ENCODE assay signal across 17 cellular contexts in the genomic region with DNA sequence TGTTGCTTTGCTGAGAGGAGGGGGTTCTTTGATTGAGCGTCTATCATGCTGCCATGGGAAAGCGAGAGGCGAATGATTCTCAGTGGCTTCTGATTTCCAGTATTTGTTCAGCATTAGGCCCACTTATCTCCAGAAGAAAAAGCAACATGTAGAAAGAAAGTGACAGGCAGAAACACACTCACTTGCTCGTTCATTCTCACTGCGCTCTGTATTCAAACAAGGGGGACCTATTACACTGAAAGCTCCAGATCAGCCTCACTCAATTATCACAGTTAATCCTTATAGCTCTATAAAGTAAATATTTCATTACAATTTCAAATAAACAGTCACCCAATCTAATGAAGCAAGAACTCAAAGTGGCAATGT.
DNase-seq lines count a peak whose midpoint lies in the region; ATAC-seq and TF ChIP-seq lines count a peak whose summit lies in the region.
"Had no signal": no experiment of that assay in that cellular context is flagged by ENCODE, and none has a peak within 500 bp of the region (broad histone marks: within the 10 kb centered on the region; RNA-seq: fewer than 3 reads in every experiment).

No MANE protein-coding gene starts in this region.

- H3K27me3 ChIP-seq in H9 (ENCODE audit: insufficient read depth, low read length), result no peaks in the 10 kb centered on the region
- H3K27me3 ChIP-seq in neuronal stem cell (ENCODE audit: control insufficient read depth in 3 of 3, insufficient read depth in 3 of 3, low read depth in 1 of 3, low read length in 3 of 3), result no peaks in the 10 kb centered on the region
- no peaks in the 10 kb centered on the region for H3K27me3 ChIP-seq in right lobe of liver
- H3K27me3 ChIP-seq: breast epithelium, ovary, thyroid gland had no signal

- H2BK5ac ChIP-seq in H9 (ENCODE audit: insufficient read length, low read length) (no peak overlapping the region), neuronal stem cell (ENCODE audit: low read length) (no peak overlapping the region)

- H3K4me2 ChIP-seq in H9 (ENCODE audit: insufficient read depth, insufficient read length, low read length) (peak overlapping the region; percentile 39), neuronal stem cell (ENCODE audit: insufficient read depth, low read length, poor library complexity, severe bottlenecking) (no peak overlapping the region)

- no peaks in the 10 kb centered on the region for H3K79me2 ChIP-seq in H9 (ENCODE audit: insufficient read depth, low read length)

- H3K79me1 ChIP-seq in H9 (ENCODE audit: insufficient read depth, low read depth, low read length, poor library complexity, severe bottlenecking) (no peaks in the 10 kb centered on the region), neuronal stem cell (ENCODE audit: low read depth, low read length) (no peaks in the 10 kb centered on the region)

- H3K9me3 ChIP-seq in H9 (ENCODE audit: control insufficient read depth, low read depth, low read length) (no peaks in the 10 kb centered on the region), neuronal stem cell (replicated peaks in 1 of 2; ENCODE audit: control insufficient read depth in 2 of 2, insufficient read depth in 1 of 2, low read depth in 1 of 2, low read length in 2 of 2) (no peaks in the 10 kb centered on the region), right lobe of liver (no peaks in the 10 kb centered on the region)
- H3K9me3 ChIP-seq: breast epithelium, ovary, thyroid gland had no signal

- POLR2A ChIA-PET in activated CD4-positive, alpha-beta T cell treated with anti-CD3 and anti-CD28 coated beads for 36 hours (lab: Charles Lee), result no interaction called here

- ATAC-seq in activated CD4-positive, alpha-beta T cell treated with anti-CD3 and anti-CD28 coated beads for 36 hours, result no peak
- ATAC-seq in right lobe of liver, result no peak
- ATAC-seq: CD8-positive, alpha-beta T cell; stimulated activated effector memory CD8-positive, alpha-beta T cell treated with anti-CD3 and anti-CD28 coated beads, Interleukin-12 subunit alpha, Interleukin-12 subunit beta, amount 100 ng/mL, for 72 hours had no signal

- H3K4me3 Mint-ChIP-seq in H9 (peak overlapping the region in 1 of 2 experiments; percentile 14; a peak in 2 of 5 replicates), glutamatergic neuron (ENCODE audit: unreplicated experiment) (peak overlapping the region; percentile 4)
- H3K4me3 Mint-ChIP-seq in activated CD4-positive, alpha-beta T cell treated with anti-CD3 and anti-CD28 coated beads for 36 hours, result no peak overlapping the region
- H3K4me3 Mint-ChIP-seq: activated CD4-positive, alpha-beta memory T cell treated with anti-CD3 and anti-CD28 coated beads for 36 hours; CD8-positive, alpha-beta T cell; stimulated activated effector memory CD8-positive, alpha-beta T cell treated with anti-CD3 and anti-CD28 coated beads, Interleukin-12 subunit alpha, Interleukin-12 subunit beta, amount 100 ng/mL, for 72 hours had no signal

- H3K4ac ChIP-seq in H9 (ENCODE audit: low read depth, low read length), result no peak overlapping the region
- no peak overlapping the region for H3K4ac ChIP-seq in neuronal stem cell (ENCODE audit: low read length)

- no peaks in the 10 kb centered on the region for H3K23me2 ChIP-seq in H9 (ENCODE audit: insufficient read length, low read depth, low read length, poor library complexity, severe bottlenecking)

- intact Hi-C loops in activated CD4-positive, alpha-beta T cell treated with anti-CD3 and anti-CD28 coated beads for 36 hours (cut with DNase I, micrococcal nuclease), result no loop called here
- intact Hi-C loops in right lobe of liver (cut with DNase I), result no loop called here

- no peak overlapping the region for H3K56ac ChIP-seq in H9 (ENCODE audit: insufficient read length, low read depth, low read length)

- H3K27ac ChIP-seq in H9 (ENCODE audit: insufficient read length, low read depth, low read length) (peak overlapping the region; percentile 5), neuronal stem cell (replicated peaks; ENCODE audit: low read length) (peak overlapping the region; percentile 55), right lobe of liver (no peak overlapping the region)
- H3K27ac ChIP-seq: breast epithelium, ovary, SK-N-MC, thyroid gland had no signal

- TF ChIP-seq POLR2A in right lobe of liver (IDR thresholded peaks at IDR 0.05), result no peak

- H3K14ac ChIP-seq in H9 (ENCODE audit: insufficient read depth, low read length), result no peak overlapping the region
- no peak overlapping the region for H3K14ac ChIP-seq in neuronal stem cell (ENCODE audit: low read length)

- H3K9me3 Mint-ChIP-seq in H9 (no peaks in the 10 kb centered on the region), glutamatergic neuron (ENCODE audit: unreplicated experiment) (no peaks in the 10 kb centered on the region)
- no peaks in the 10 kb centered on the region for H3K9me3 Mint-ChIP-seq in activated CD4-positive, alpha-beta T cell treated with anti-CD3 and anti-CD28 coated beads for 36 hours (ENCODE audit: low read depth)
- H3K9me3 Mint-ChIP-seq: activated CD4-positive, alpha-beta memory T cell treated with anti-CD3 and anti-CD28 coated beads for 36 hours; CD8-positive, alpha-beta T cell had no signal

- H2BK15ac ChIP-seq in H9 (ENCODE audit: low read depth, low read length) (no peak overlapping the region), neuronal stem cell (ENCODE audit: low read length) (no peak overlapping the region)

- H3K36me3 ChIP-seq in neuronal stem cell (replicated peaks in 1 of 2; ENCODE audit: control insufficient read depth in 2 of 2, insufficient read depth in 2 of 2, low read length in 2 of 2) (no peaks in the 10 kb centered on the region), right lobe of liver (no peaks in the 10 kb centered on the region)
- H3K36me3 ChIP-seq: breast epithelium, ovary, thyroid gland had no signal

- DNase-seq in H9 (no peak), NCI-H1417 treated with DMSO at 0.1 percent for 48 hours (lab: John Stamatoyannopoulos, UW) (peak; percentile 91), glutamatergic neuron (no peak), neuronal stem cell (ENCODE audit: low spot score) (no peak), right lobe of liver (no peak), SIG-M5 treated with dmso at 0.1 percent for 504 hours (lab: John Stamatoyannopoulos, UW; ENCODE audit: unreplicated experiment) (no peak)
- DNase-seq in activated CD4-positive, alpha-beta T cell treated with anti-CD3 and anti-CD28 coated beads for 36 hours, result no peak
- DNase-seq: activated CD4-positive, alpha-beta memory T cell treated with anti-CD3 and anti-CD28 coated beads for 36 hours; activated effector memory CD4-positive, alpha-beta T cell treated with anti-CD3 and anti-CD28 coated beads, Interleukin-2, amount 50 U/mL, for 16 hours; CD8-positive, alpha-beta T cell; cortex of kidney; GOT3; ovary; thyroid gland had no signal

- TF ChIP-seq CTCF in H9 (conservative IDR thresholded peaks at IDR 0.05) (no peak), glutamatergic neuron (IDR thresholded peaks at IDR 0.05; ENCODE audit: partially characterized antibody, unreplicated experiment) (no peak), right lobe of liver (IDR thresholded peaks at IDR 0.05) (no peak)

- H3K4me1 Mint-ChIP-seq in H9, result peaks cover 27 to 35% of the 10 kb centered on the region in 2 experiments
- peaks cover 34% of the 10 kb centered on the region for H3K4me1 Mint-ChIP-seq in glutamatergic neuron (ENCODE audit: low read depth, unreplicated experiment)
- no peaks in the 10 kb centered on the region for H3K4me1 Mint-ChIP-seq in activated CD4-positive, alpha-beta T cell treated with anti-CD3 and anti-CD28 coated beads for 36 hours
- H3K4me1 Mint-ChIP-seq: stimulated activated effector memory CD8-positive, alpha-beta T cell treated with anti-CD3 and anti-CD28 coated beads, Interleukin-12 subunit alpha, Interleukin-12 subunit beta, amount 100 ng/mL, for 72 hours had no signal

- H3K23ac ChIP-seq in H9 (ENCODE audit: insufficient read length, low read depth, low read length) (no peak overlapping the region), neuronal stem cell (ENCODE audit: low read depth, low read length, poor library complexity) (no peak overlapping the region)

- H4K20me1 ChIP-seq in H9 (ENCODE audit: control insufficient read depth, insufficient read depth, insufficient read length), result no peaks in the 10 kb centered on the region

- H3K27me3 Mint-ChIP-seq in H9 (ENCODE audit: low read depth) (no peaks in the 10 kb centered on the region), glutamatergic neuron (ENCODE audit: unreplicated experiment) (peaks cover 4% of the 10 kb centered on the region)
- H3K27me3 Mint-ChIP-seq in activated CD4-positive, alpha-beta T cell treated with anti-CD3 and anti-CD28 coated beads for 36 hours, result no peaks in the 10 kb centered on the region
- H3K27me3 Mint-ChIP-seq: activated CD4-positive, alpha-beta memory T cell treated with anti-CD3 and anti-CD28 coated beads for 36 hours had no signal

- CTCF ChIA-PET in activated CD4-positive, alpha-beta T cell treated with anti-CD3 and anti-CD28 coated beads for 36 hours (lab: Charles Lee), result interaction anchor here (0.7 kb wide), 1 partner anchor 95 kb away, joined by 3 read pairs; no protein-coding TSS in a partner anchor

- no peak overlapping the region for H4K8ac ChIP-seq in H9 (replicated peaks; ENCODE audit: insufficient read length, low read depth, low read length)
- no peak overlapping the region for H4K8ac ChIP-seq in neuronal stem cell (ENCODE audit: low read depth, low read length)

- H2AK5ac ChIP-seq in H9 (ENCODE audit: insufficient read length, low read length), result no peak overlapping the region
- no peak overlapping the region for H2AK5ac ChIP-seq in neuronal stem cell (ENCODE audit: low read depth, low read length)

- peak overlapping the region; percentile 31 to 83 (median 81); a peak in 6 of 7 replicates for H3K27ac Mint-ChIP-seq in H9
- peak overlapping the region; percentile 41 for H3K27ac Mint-ChIP-seq in glutamatergic neuron (ENCODE audit: unreplicated experiment)
- no peak overlapping the region for H3K27ac Mint-ChIP-seq in activated CD4-positive, alpha-beta T cell treated with anti-CD3 and anti-CD28 coated beads for 36 hours
- H3K27ac Mint-ChIP-seq: activated CD4-positive, alpha-beta memory T cell treated with anti-CD3 and anti-CD28 coated beads for 36 hours; CD8-positive, alpha-beta T cell; stimulated activated effector memory CD8-positive, alpha-beta T cell treated with anti-CD3 and anti-CD28 coated beads, Interleukin-12 subunit alpha, Interleukin-12 subunit beta, amount 100 ng/mL, for 72 hours had no signal

- no peaks in the 10 kb centered on the region for H3K36me3 Mint-ChIP-seq in H9 (ENCODE audit: insufficient read depth in 1 of 3, low read depth in 3 of 3)
- no peaks in the 10 kb centered on the region for H3K36me3 Mint-ChIP-seq in glutamatergic neuron (ENCODE audit: unreplicated experiment)
- H3K36me3 Mint-ChIP-seq in activated CD4-positive, alpha-beta T cell treated with anti-CD3 and anti-CD28 coated beads for 36 hours (ENCODE audit: low read depth), result no peaks in the 10 kb centered on the region
- H3K36me3 Mint-ChIP-seq: activated CD4-positive, alpha-beta memory T cell treated with anti-CD3 and anti-CD28 coated beads for 36 hours; CD8-positive, alpha-beta T cell; stimulated activated effector memory CD8-positive, alpha-beta T cell treated with anti-CD3 and anti-CD28 coated beads, Interleukin-12 subunit alpha, Interleukin-12 subunit beta, amount 100 ng/mL, for 72 hours had no signal

- H2BK12ac ChIP-seq in H9 (ENCODE audit: insufficient read length, low read depth, low read length) (no peak overlapping the region), neuronal stem cell (ENCODE audit: low read length) (no peak overlapping the region)

- H3T11ph ChIP-seq in H9 (ENCODE audit: low read length), result no peak overlapping the region

- no peak overlapping the region for H4K5ac ChIP-seq in H9 (ENCODE audit: insufficient read length, low read depth, low read length)

- no CpG with 5 or more reads among the region's 5 CpGs for WGBS in H9 (ENCODE audit: extremely low coverage, insufficient read length, low lambda C conversion rate)
- no CpG with 5 or more reads among the region's 5 CpGs for WGBS in neuronal stem cell (ENCODE audit: extremely low coverage in 2 of 2, insufficient read length in 2 of 2, insufficient replicate concordance in 1 of 2), 2 donors
- WGBS in right lobe of liver (ENCODE audit: insufficient coverage, low coverage, low lambda C conversion rate, missing lambda C conversion rate), result 49% methylated on average over 5 of the region's 5 CpGs

- H3K4me3 ChIP-seq in neuronal stem cell (ENCODE audit: low read length in 2 of 2) (no peak overlapping the region), right lobe of liver (no peak overlapping the region)
- H3K4me3 ChIP-seq: breast epithelium, ovary, SK-N-MC, thyroid gland had no signal

- H2AFZ ChIP-seq in H9 (ENCODE audit: low read length) (no peak overlapping the region), neuronal stem cell (ENCODE audit: low read length) (peak overlapping the region; percentile 66)

- no peak overlapping the region for H3K18ac ChIP-seq in H9 (ENCODE audit: insufficient read length, low read depth, low read length)
- no peak overlapping the region for H3K18ac ChIP-seq in neuronal stem cell (ENCODE audit: low read length)

- H2BK120ac ChIP-seq in H9 (ENCODE audit: low read depth, low read length, poor library complexity, severe bottlenecking) (no peak overlapping the region), neuronal stem cell (ENCODE audit: low read depth, low read length) (no peak overlapping the region)

- no peak overlapping the region for H2BK20ac ChIP-seq in H9 (ENCODE audit: low read depth, low read length, poor library complexity, severe bottlenecking)

- H4K91ac ChIP-seq in H9 (ENCODE audit: insufficient read length, low read depth, low read length) (no peak overlapping the region), neuronal stem cell (ENCODE audit: low read depth, low read length, poor library complexity) (no peak overlapping the region)

- H3K9ac ChIP-seq in H9 (ENCODE audit: extremely low read depth, insufficient read length, low read length) (no peak overlapping the region), neuronal stem cell (ENCODE audit: low read depth, low read length, poor library complexity) (no peak overlapping the region)

- H3K4me1 ChIP-seq in H9 (ENCODE audit: insufficient read depth, low read length) (peaks cover 4% of the 10 kb centered on the region; the same call in 1 of the 2 replicates), neuronal stem cell (ENCODE audit: control insufficient read depth in 2 of 2, insufficient read depth in 1 of 2, low read depth in 1 of 2, low read length in 2 of 2) (peaks cover 0 to 19% of the 10 kb centered on the region in 2 donors), right lobe of liver (no peaks in the 10 kb centered on the region)
- H3K4me1 ChIP-seq: breast epithelium had no signal

Comparison
In these comparisons a context has a peak if more than half of its experiments do, and no peak if none do; other contexts are left out.
1. H3K27ac ChIP-seq: peak in H9 (single experiment) and neuronal stem cell (single experiment); none in right lobe of liver (0 of 3).